In the genomic region with DNA sequence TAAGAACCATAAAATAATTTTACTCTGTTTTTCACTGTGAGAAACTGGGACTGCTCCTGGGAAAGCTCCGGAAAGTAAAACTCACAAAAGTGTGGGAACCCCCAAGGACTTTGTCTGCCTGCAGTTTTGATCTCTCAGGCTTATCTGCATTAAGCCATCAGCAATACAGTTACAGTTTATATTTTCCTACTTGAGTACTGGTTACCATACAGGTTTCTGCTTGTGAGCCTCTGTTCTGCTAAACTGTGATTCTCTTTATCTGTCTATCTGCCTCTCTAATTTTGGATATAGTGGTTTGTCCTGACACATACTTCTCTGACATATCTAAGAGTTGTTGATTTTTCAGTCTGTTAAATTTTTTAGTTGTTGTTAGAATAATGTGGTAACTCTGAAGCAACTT, we compare ENCODE assay signal across 35 cellular contexts. TPM values are rescaled to one million over a fixed set of nuclear protein-coding genes. Genes with fewer than 3 reads are reported as not detected.
"Had no signal": no experiment of that assay in that cellular context is flagged by ENCODE, and none has a peak within 500 bp of the region (broad histone marks: within the 10 kb centered on the region; RNA-seq: fewer than 3 reads in every experiment).

No MANE protein-coding gene starts in this region.

- H3K27ac Mint-ChIP-seq: activated CD4-positive, alpha-beta memory T cell treated with anti-CD3 and anti-CD28 coated beads for 36 hours; activated CD4-positive, alpha-beta T cell treated with anti-CD3 and anti-CD28 coated beads for 36 hours; activated CD4-positive, alpha-beta T cell treated with anti-CD3 and anti-CD28 coated beads, Interleukin-2, amount 10 ng/mL, durations not matched to agents 24 days and 14 days; activated CD8-positive, alpha-beta memory T cell treated with anti-CD3 and anti-CD28 coated beads, Interleukin-2, amount 10 ng/mL, durations not matched to agents 7 days and 5 days; activated CD8-positive, alpha-beta T cell treated with anti-CD3 and anti-CD28 coated beads, Interleukin-2, amount 10 ng/mL, durations not matched to agents 7 days and 5 days; activated naive CD4-positive, alpha-beta T cell treated with anti-CD3 and anti-CD28 coated beads, Interleukin-2, amount 10 ng/mL, durations not matched to agents 7 days and 5 days; activated naive CD4-positive, alpha-beta T cell treated with anti-CD3 and anti-CD28 coated beads, Interleukin-2, amount 50 U/mL, for 72 hours; activated naive CD8-positive, alpha-beta T cell treated with anti-CD3 and anti-CD28 coated beads, Interleukin-2, amount 10 ng/mL, durations not matched to agents 7 days and 5 days; activated T-cell treated with anti-CD3 and anti-CD28 coated beads, Interleukin-2, amount 50 U/mL, for 72 hours; brain; dendritic cell treated with granulocyte-macrophage colony-stimulating factor and Interleukin-4, amounts not matched to agents 40 ng/mL and 50 ng/mL, for 4 days; endodermal cell; T-helper 17 cell; T-helper 2 cell treated with Interferon-gamma antibody and Interleukin-4, amounts not matched to agents 5 μg/mL and 100 μg/mL, for 36 hours had no signal

- H3K27ac ChIP-seq: ascending aorta, breast epithelium, cardiac muscle cell, coronary artery, dorsolateral prefrontal cortex, gastrocnemius medialis, heart left ventricle, WERI-Rb-1 had no signal

- H3K4me1 ChIP-seq: ascending aorta, breast epithelium, gastrocnemius medialis, heart left ventricle had no signal

- H3K36me3 ChIP-seq: ascending aorta, breast epithelium, cardiac muscle cell, gastrocnemius medialis, heart left ventricle, WERI-Rb-1 had no signal

- H3K4me3 Mint-ChIP-seq: activated CD4-positive, alpha-beta memory T cell treated with anti-CD3 and anti-CD28 coated beads for 36 hours; activated CD4-positive, alpha-beta T cell treated with anti-CD3 and anti-CD28 coated beads for 36 hours; activated CD4-positive, alpha-beta T cell treated with anti-CD3 and anti-CD28 coated beads, Interleukin-2, amount 10 ng/mL, durations not matched to agents 24 days and 14 days; activated CD8-positive, alpha-beta memory T cell treated with anti-CD3 and anti-CD28 coated beads, Interleukin-2, amount 10 ng/mL, durations not matched to agents 7 days and 5 days; activated CD8-positive, alpha-beta T cell treated with anti-CD3 and anti-CD28 coated beads, Interleukin-2, amount 10 ng/mL, durations not matched to agents 7 days and 5 days; activated naive CD4-positive, alpha-beta T cell treated with anti-CD3 and anti-CD28 coated beads, Interleukin-2, amount 10 ng/mL, durations not matched to agents 7 days and 5 days; activated naive CD8-positive, alpha-beta T cell treated with anti-CD3 and anti-CD28 coated beads, Interleukin-2, amount 10 ng/mL, durations not matched to agents 7 days and 5 days; activated T-cell treated with anti-CD3 and anti-CD28 coated beads, Interleukin-2, amount 50 U/mL, for 72 hours; brain; central memory CD8-positive, alpha-beta T cell; dendritic cell treated with granulocyte-macrophage colony-stimulating factor and Interleukin-4, amounts not matched to agents 40 ng/mL and 50 ng/mL, for 4 days; endodermal cell; T-helper 17 cell; T-helper 2 cell treated with Interferon-gamma antibody and Interleukin-4, amounts not matched to agents 5 μg/mL and 100 μg/mL, for 36 hours had no signal

- H3K9me3 ChIP-seq: gastrocnemius medialis had no signal

- H3K9me3 Mint-ChIP-seq: activated CD4-positive, alpha-beta T cell treated with anti-CD3 and anti-CD28 coated beads, Interleukin-2, amount 10 ng/mL, durations not matched to agents 24 days and 14 days; activated naive CD4-positive, alpha-beta T cell treated with anti-CD3 and anti-CD28 coated beads, Interleukin-2, amount 10 ng/mL, durations not matched to agents 7 days and 5 days; dendritic cell treated with granulocyte-macrophage colony-stimulating factor and Interleukin-4, amounts not matched to agents 40 ng/mL and 50 ng/mL, for 4 days had no signal

- H3K36me3 Mint-ChIP-seq: activated CD4-positive, alpha-beta memory T cell treated with anti-CD3 and anti-CD28 coated beads for 36 hours; activated CD8-positive, alpha-beta memory T cell treated with anti-CD3 and anti-CD28 coated beads, Interleukin-2, amount 10 ng/mL, durations not matched to agents 7 days and 5 days; activated naive CD4-positive, alpha-beta T cell treated with anti-CD3 and anti-CD28 coated beads, Interleukin-2, amount 10 ng/mL, durations not matched to agents 7 days and 5 days; activated naive CD8-positive, alpha-beta T cell treated with anti-CD3 and anti-CD28 coated beads, Interleukin-2, amount 10 ng/mL, durations not matched to agents 7 days and 5 days; brain had no signal

- H3K4me3 ChIP-seq: ascending aorta, breast epithelium, cardiac muscle cell, coronary artery, dorsolateral prefrontal cortex, gastrocnemius medialis, heart left ventricle had no signal

- ATAC-seq: activated CD4-positive, alpha-beta T cell treated with anti-CD3 and anti-CD28 coated beads for 36 hours; activated CD8-positive, alpha-beta memory T cell treated with anti-CD3 and anti-CD28 coated beads, Interleukin-2, amount 10 ng/mL, durations not matched to agents 7 days and 5 days; activated CD8-positive, alpha-beta T cell treated with anti-CD3 and anti-CD28 coated beads, Interleukin-2, amount 10 ng/mL, durations not matched to agents 7 days and 5 days; activated naive CD4-positive, alpha-beta T cell treated with anti-CD3 and anti-CD28 coated beads, Interleukin-2, amount 50 U/mL, for 72 hours; activated T-cell treated with anti-CD3 and anti-CD28 coated beads, Interleukin-2, amount 50 U/mL, for 72 hours; esophagus mucosa; gastrocnemius medialis; heart left ventricle; T-helper 17 cell had no signal

- H3K27me3 Mint-ChIP-seq: activated CD4-positive, alpha-beta memory T cell treated with anti-CD3 and anti-CD28 coated beads for 36 hours; activated CD4-positive, alpha-beta T cell treated with anti-CD3 and anti-CD28 coated beads for 36 hours; activated CD4-positive, alpha-beta T cell treated with anti-CD3 and anti-CD28 coated beads, Interleukin-2, amount 10 ng/mL, durations not matched to agents 24 days and 14 days; activated CD8-positive, alpha-beta memory T cell treated with anti-CD3 and anti-CD28 coated beads, Interleukin-2, amount 10 ng/mL, durations not matched to agents 7 days and 5 days; activated naive CD4-positive, alpha-beta T cell treated with anti-CD3 and anti-CD28 coated beads, Interleukin-2, amount 10 ng/mL, durations not matched to agents 7 days and 5 days; activated naive CD8-positive, alpha-beta T cell treated with anti-CD3 and anti-CD28 coated beads, Interleukin-2, amount 10 ng/mL, durations not matched to agents 7 days and 5 days; central memory CD8-positive, alpha-beta T cell; dendritic cell treated with granulocyte-macrophage colony-stimulating factor and Interleukin-4, amounts not matched to agents 40 ng/mL and 50 ng/mL, for 4 days; T-helper 17 cell had no signal

- H3K27me3 ChIP-seq: ascending aorta, breast epithelium, cardiac muscle cell, gastrocnemius medialis, heart left ventricle had no signal

- DNase-seq: activated CD4-positive, alpha-beta memory T cell treated with anti-CD3 and anti-CD28 coated beads for 36 hours; activated CD4-positive, alpha-beta T cell treated with anti-CD3 and anti-CD28 coated beads for 36 hours; activated CD4-positive, alpha-beta T cell treated with anti-CD3 and anti-CD28 coated beads, Interleukin-2, amount 10 ng/mL, durations not matched to agents 24 days and 14 days; activated CD4-positive, CD25-positive, alpha-beta regulatory T cell; activated CD4-positive, CD25-positive, alpha-beta regulatory T cell treated with anti-CD3 and anti-CD28 coated beads, Interleukin-2, amount 50 U/mL, for 72 hours; activated CD8-positive, alpha-beta memory T cell treated with anti-CD3 and anti-CD28 coated beads, Interleukin-2, amount 10 ng/mL, durations not matched to agents 7 days and 5 days; activated CD8-positive, alpha-beta memory T cell treated with anti-CD3 and anti-CD28 coated beads, Interleukin-2, amount 50 U/mL, for 4 hours; activated CD8-positive, alpha-beta T cell treated with anti-CD3 and anti-CD28 coated beads, Interleukin-2, amount 10 ng/mL, durations not matched to agents 7 days and 5 days; activated gamma-delta T cell; activated naive CD4-positive, alpha-beta T cell; activated naive CD4-positive, alpha-beta T cell treated with anti-CD3 and anti-CD28 coated beads, Interleukin-2, amount 10 ng/mL, durations not matched to agents 7 days and 5 days; activated naive CD8-positive, alpha-beta T cell treated with anti-CD3 and anti-CD28 coated beads, Interleukin-2, amount 10 ng/mL, durations not matched to agents 7 days and 5 days; activated T-cell treated with anti-CD3 and anti-CD28 coated beads, Interleukin-2, amount 50 U/mL, for 1 hour; activated T-cell treated with anti-CD3 and anti-CD28 coated beads, Interleukin-2, amount 50 U/mL, for 72 hours; dorsolateral prefrontal cortex; effector memory CD4-positive, alpha-beta T cell; endodermal cell; foreskin fibroblast; gastrocnemius medialis; glutamatergic neuron; heart left ventricle; T-helper 17 cell; T1000; WERI-Rb-1 had no signal

- H3K4me1 Mint-ChIP-seq: activated CD4-positive, alpha-beta T cell treated with anti-CD3 and anti-CD28 coated beads for 36 hours; activated CD4-positive, alpha-beta T cell treated with anti-CD3 and anti-CD28 coated beads, Interleukin-2, amount 10 ng/mL, durations not matched to agents 24 days and 14 days; activated CD8-positive, alpha-beta memory T cell treated with anti-CD3 and anti-CD28 coated beads, Interleukin-2, amount 10 ng/mL, durations not matched to agents 7 days and 5 days; activated naive CD4-positive, alpha-beta T cell treated with anti-CD3 and anti-CD28 coated beads, Interleukin-2, amount 10 ng/mL, durations not matched to agents 7 days and 5 days; activated naive CD8-positive, alpha-beta T cell treated with anti-CD3 and anti-CD28 coated beads, Interleukin-2, amount 10 ng/mL, durations not matched to agents 7 days and 5 days; brain; central memory CD8-positive, alpha-beta T cell; T-helper 17 cell had no signal

RNA-seq across cellular contexts. Expression of a gene that starts 11.6 kb away (rescaled TPM):
- total RNA-seq: activated CD4-positive, alpha-beta memory T cell treated with anti-CD3 and anti-CD28 coated beads for 36 hours; activated CD4-positive, alpha-beta T cell treated with anti-CD3 and anti-CD28 coated beads for 36 hours; activated CD4-positive, alpha-beta T cell treated with anti-CD3 and anti-CD28 coated beads, Interleukin-2, amount 10 ng/mL, durations not matched to agents 24 days and 14 days; activated CD8-positive, alpha-beta memory T cell treated with anti-CD3 and anti-CD28 coated beads for 36 hours; activated CD8-positive, alpha-beta memory T cell treated with anti-CD3 and anti-CD28 coated beads, Interleukin-2, amount 10 ng/mL, durations not matched to agents 7 days and 5 days; activated CD8-positive, alpha-beta T cell treated with anti-CD3 and anti-CD28 coated beads, Interleukin-2, amount 10 ng/mL, durations not matched to agents 7 days and 5 days; activated naive CD4-positive, alpha-beta T cell treated with anti-CD3 and anti-CD28 coated beads, Interleukin-2, amount 50 U/mL, for 72 hours; activated naive CD8-positive, alpha-beta T cell treated with anti-CD3 and anti-CD28 coated beads, Interleukin-2, amount 10 ng/mL, durations not matched to agents 7 days and 5 days; activated T-cell treated with anti-CD3 and anti-CD28 coated beads, Interleukin-2, amount 50 U/mL, for 72 hours; T-helper 17 cell had no signal
